ENCODE assay signal across 2 cellular contexts in genomic region chr3:32460817-32461496, GRCh38.
TF ChIP-seq lines count a peak whose summit lies in the region.

No MANE protein-coding gene starts in this region.

TF ChIP-seq in SK-N-SH, 30 proteins besides CTCF, POLR2A, EP300 and RAD21:
- TF ChIP-seq TCF12 (IDR thresholded peaks at IDR 0.05) = peak; percentile 5; the same call in 1 of the 2 replicates

TF ChIP-seq in K562, 482 proteins besides CTCF, POLR2A, EP300 and RAD21:
- peak; percentile 23 for TF ChIP-seq MEIS2 (IDR thresholded peaks at IDR 0.05; ENCODE audit: partially characterized antibody)
- TF ChIP-seq SOX6 (IDR thresholded peaks at IDR 0.05) = peak; percentile 55; the same call in 1 of the 2 replicates
- 0 out of 4 replicates have a peak, but pooled peaks of 1 of the 2 experiments have one; percentile 10 for TF ChIP-seq RCOR1 (IDR thresholded peaks at IDR 0.05; ENCODE audit: borderline replicate concordance in 1 of 2, low read depth in 2 of 2, low read length in 2 of 2)
- TF ChIP-seq ZEB2 (IDR thresholded peaks at IDR 0.05) = peak; percentile 62; the same call in 1 of the 2 replicates
- peak; percentile 64; the same call in 1 of the 2 replicates for TF ChIP-seq ARID1B (IDR thresholded peaks at IDR 0.05)
- TF ChIP-seq HES1 (IDR thresholded peaks at IDR 0.05; ENCODE audit: low read depth) = peak; percentile 76
- TF ChIP-seq SMARCA4 (IDR thresholded peaks at IDR 0.05) = peak; percentile 36; the same call in 1 of the 2 replicates
- peak; percentile 43; the same call in 1 of the 2 replicates for TF ChIP-seq DPF2 (IDR thresholded peaks at IDR 0.05)
- peak; percentile 34 to 35; a peak in 1 of 4 replicates for TF ChIP-seq KDM1A (IDR thresholded peaks at IDR 0.05)
- TF ChIP-seq TEAD2 (tag; IDR thresholded peaks at IDR 0.05) = 0 out of 2 replicates have a peak, but pooled peaks have one; percentile 7
- TF ChIP-seq CXXC5 (CRISPR knock-in tag; IDR thresholded peaks at IDR 0.05) = peak; percentile 38
- TF ChIP-seq ESRRA (IDR thresholded peaks at IDR 0.05; ENCODE audit: borderline replicate concordance, low read depth) = peak; percentile 71; the same call in 1 of the 2 replicates
- 0 out of 2 replicates have a peak, but pooled peaks have one; percentile 18 for TF ChIP-seq HDAC2 (IDR thresholded peaks at IDR 0.05)
- peak; percentile 21 to 62; a peak in 2 of 4 replicates for TF ChIP-seq TEAD1 (CRISPR knock-in tag; IDR thresholded peaks at IDR 0.05)
- peak; percentile 89 for TF ChIP-seq CTBP1 (IDR thresholded peaks at IDR 0.05; ENCODE audit: borderline replicate concordance)
TF ChIP-seq in K562: peak in this region for 15; not testable (repeated sequence) for 467.
